In the genomic region with DNA sequence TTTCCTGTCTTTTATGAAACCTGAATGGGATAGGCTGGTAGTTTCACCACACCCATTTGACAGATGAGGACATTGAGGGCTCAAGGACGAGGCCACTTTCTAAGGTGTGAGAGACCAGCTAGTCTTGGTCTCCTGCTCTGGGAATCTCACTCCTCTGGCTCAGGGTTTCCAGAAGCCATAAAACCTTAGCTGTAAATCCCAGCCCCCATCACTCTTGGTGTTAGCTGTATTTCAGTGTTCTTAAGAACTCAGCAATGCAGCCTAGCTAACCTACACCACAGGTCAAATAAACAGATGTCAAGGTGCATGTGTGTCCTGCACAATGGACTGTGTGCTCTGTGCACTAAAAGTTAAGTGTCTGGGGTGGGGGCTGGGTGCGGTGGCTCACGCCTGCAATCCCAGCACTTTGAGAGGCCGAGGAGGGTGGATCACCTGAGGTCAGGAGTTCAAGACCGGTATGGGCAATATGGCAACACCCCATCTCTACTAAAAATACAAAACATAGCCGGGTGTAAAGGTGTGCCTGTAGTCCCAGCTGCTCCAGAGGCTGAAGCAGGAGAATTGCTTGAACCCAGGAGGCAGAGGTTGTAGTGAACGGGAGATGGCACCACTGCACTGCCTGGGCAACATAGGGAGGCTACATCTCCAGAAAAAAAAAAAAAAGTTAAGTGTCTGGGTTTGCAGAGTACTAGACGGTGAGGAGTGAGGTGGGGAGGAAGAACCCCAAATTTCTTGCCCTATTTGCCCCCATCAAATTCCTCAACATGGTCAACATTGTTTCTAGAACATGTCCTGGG, we compare ENCODE assay signal across 11 cellular contexts. TPM values are rescaled to one million over a fixed set of nuclear protein-coding genes. Genes with fewer than 3 reads are reported as not detected.
DNase-seq lines count a peak whose midpoint lies in the region; ATAC-seq, FAIRE-seq and TF ChIP-seq lines count a peak whose summit lies in the region.
"Had no signal": no experiment of that assay in that cellular context is flagged by ENCODE, and none has a peak within 500 bp of the region (broad histone marks: within the 10 kb centered on the region; RNA-seq: fewer than 3 reads in every experiment).

No MANE protein-coding gene starts in this region.

- H3K9me3 Mint-ChIP-seq in HFFc6 = no peaks in the 10 kb centered on the region
- H3K9me3 Mint-ChIP-seq in astrocyte (ENCODE audit: unreplicated experiment) = peaks cover 21% of the 10 kb centered on the region
- H3K9me3 Mint-ChIP-seq: CD8-positive, alpha-beta T cell had no signal

- no peaks in the 10 kb centered on the region for H3K36me3 ChIP-seq in astrocyte (ENCODE audit: insufficient read depth, low read length)
- H3K36me3 ChIP-seq in kidney epithelial cell (ENCODE audit: control insufficient read depth, insufficient read depth, low read length) = no peaks in the 10 kb centered on the region

- H3K27me3 Mint-ChIP-seq in HFFc6 (ENCODE audit: insufficient read depth) = peaks cover 46% of the 10 kb centered on the region
- H3K27me3 Mint-ChIP-seq in astrocyte (ENCODE audit: low read depth, unreplicated experiment) = peaks cover 59% of the 10 kb centered on the region

- H3K9ac ChIP-seq in astrocyte (ENCODE audit: low read length) = no peak overlapping the region

- H4K20me1 ChIP-seq in astrocyte (ENCODE audit: insufficient read depth, low read length) = no peaks in the 10 kb centered on the region

- peaks cover 2% of the 10 kb centered on the region for H3K4me1 ChIP-seq in astrocyte (ENCODE audit: insufficient read depth, low read length)

- in situ Hi-C loops in ACHN (cut with HindIII; ENCODE audit: low pct_ligation_motif_present, low pct_unique_long_range_greater_than_20kb, low sequenced_read_pairs) = loop anchor here (25.0 kb wide), 1 partner anchor 118 kb away; the partner anchor contains the start of gene EPHB4

- ATAC-seq in Right ventricle myocardium inferior = no peak
- ATAC-seq: activated CD4-positive, alpha-beta T cell treated with anti-CD3 and anti-CD28 coated beads for 36 hours; CD8-positive, alpha-beta T cell had no signal

- H3K27ac ChIP-seq in astrocyte (ENCODE audit: low read depth, low read length) = no peak overlapping the region

- intact Hi-C loops in Right ventricle myocardium inferior (cut with DNase I) = no loop called here

- peak overlapping the region; percentile 46 for H3K4me2 ChIP-seq in astrocyte (ENCODE audit: low read length)

- peaks cover 36% of the 10 kb centered on the region for H3K27me3 ChIP-seq in astrocyte (ENCODE audit: insufficient read depth, low read length)
- peaks cover 39% of the 10 kb centered on the region for H3K27me3 ChIP-seq in kidney epithelial cell (ENCODE audit: control insufficient read depth, insufficient read depth, low read length)

- H3K36me3 Mint-ChIP-seq in HFFc6 (ENCODE audit: low read depth) (no peaks in the 10 kb centered on the region), astrocyte (ENCODE audit: low read depth, unreplicated experiment) (peaks cover 5% of the 10 kb centered on the region)

- no peak overlapping the region for H3K4me3 ChIP-seq in astrocyte (ENCODE audit: insufficient read depth, low read depth, low read length)
- no peak overlapping the region for H3K4me3 ChIP-seq in kidney epithelial cell (ENCODE audit: low read depth, low read length)

- no peaks in the 10 kb centered on the region; the same call in 1 of the 2 replicates for H3K4me1 Mint-ChIP-seq in HFFc6 (ENCODE audit: low read depth)
- no peaks in the 10 kb centered on the region for H3K4me1 Mint-ChIP-seq in astrocyte (ENCODE audit: low read depth, unreplicated experiment)

- H3K4me3 Mint-ChIP-seq in HFFc6 (no peak overlapping the region), astrocyte (ENCODE audit: unreplicated experiment) (peak overlapping the region; percentile 11)
- H3K4me3 Mint-ChIP-seq: activated CD4-positive, alpha-beta T cell treated with anti-CD3 and anti-CD28 coated beads for 36 hours; CD8-positive, alpha-beta T cell had no signal

- peak; percentile 74 for TF ChIP-seq CTCF in HFFc6 (IDR thresholded peaks at IDR 0.05)
- no peak for TF ChIP-seq CTCF in astrocyte (IDR thresholded peaks at IDR 0.05; ENCODE audit: insufficient read depth, low read depth, low read length)
- TF ChIP-seq CTCF in kidney epithelial cell (IDR thresholded peaks at IDR 0.05; ENCODE audit: insufficient read depth, low read length, poor library complexity, severe bottlenecking) = peak; percentile 39

- H3K9me3 ChIP-seq in astrocyte (ENCODE audit: insufficient read depth, low read depth, low read length) = peaks cover 5% of the 10 kb centered on the region

- no peak overlapping the region for H2AFZ ChIP-seq in astrocyte (ENCODE audit: low read depth, low read length)

- FAIRE-seq in astrocyte (lab: Jason Lieb, UNC) = no peak

- DNase-seq in ACHN (peak; percentile 65), HFFc6 (peak; percentile 48), astrocyte (ENCODE audit: low read depth) (peak; percentile 19), kidney epithelial cell (ENCODE audit: low read depth) (no peak), T-helper 1 cell (no peak), Right ventricle myocardium inferior (ENCODE audit: missing footprints) (no peak), mesenteric fat pad (ENCODE audit: low spot score) (no peak), NCI-H1694 (lab: John Stamatoyannopoulos, UW) (no peak)
- DNase-seq: activated CD4-positive, alpha-beta T cell treated with anti-CD3 and anti-CD28 coated beads for 36 hours; CD8-positive, alpha-beta T cell; retina had no signal

- H3K27ac Mint-ChIP-seq in HFFc6 (no peak overlapping the region), astrocyte (ENCODE audit: unreplicated experiment) (no peak overlapping the region)
- H3K27ac Mint-ChIP-seq: activated CD4-positive, alpha-beta T cell treated with anti-CD3 and anti-CD28 coated beads for 36 hours; CD8-positive, alpha-beta T cell had no signal

- H3K79me2 ChIP-seq in astrocyte (ENCODE audit: insufficient read depth, low read length) = no peaks in the 10 kb centered on the region

RNA-seq across cellular contexts. Expression of gene EPO, which starts 0.5 kb away (rescaled TPM):
- not detected for total RNA-seq in HFFc6 (2021; fragmentation: NEBNext Ultra II Directional; extraction: Animal tissue kit (Norgen Biotek cat#: 25700))
- total RNA-seq in astrocyte = not detected in 2 replicates
- total RNA-seq in kidney epithelial cell = not detected in 2 replicates
- total RNA-seq in Right ventricle myocardium inferior = not detected
- not detected for total RNA-seq in mesenteric fat pad
- total RNA-seq: activated CD4-positive, alpha-beta T cell treated with anti-CD3 and anti-CD28 coated beads for 36 hours; CD8-positive, alpha-beta T cell had no signal

RNA-seq across cellular contexts. Expression of gene ZAN, which starts 13.7 kb away (rescaled TPM):
- total RNA-seq in HFFc6 (2021; fragmentation: NEBNext Ultra II Directional; extraction: Animal tissue kit (Norgen Biotek cat#: 25700)) = not detected
- total RNA-seq in astrocyte (not detected in 2 replicates), kidney epithelial cell (not detected in 2 replicates), Right ventricle myocardium inferior (not detected), mesenteric fat pad (not detected)
- total RNA-seq: activated CD4-positive, alpha-beta T cell treated with anti-CD3 and anti-CD28 coated beads for 36 hours; CD8-positive, alpha-beta T cell had no signal

RNA-seq across cellular contexts. Expression of gene POP7, which starts 13.8 kb away (rescaled TPM):
- total RNA-seq in HFFc6 (2021; fragmentation: NEBNext Ultra II Directional; extraction: Animal tissue kit (Norgen Biotek cat#: 25700)) = 10 to 100 TPM; 30.2 to 42.2 (median 34.4) TPM
- 39.1 and 40.6 TPM in 2 replicates for total RNA-seq in astrocyte
- 46.1 and 52.8 TPM in 2 replicates for total RNA-seq in kidney epithelial cell
- 29.2 TPM for total RNA-seq in Right ventricle myocardium inferior
- 25.9 TPM for total RNA-seq in mesenteric fat pad

RNA-seq across cellular contexts. Expression of gene GIGYF1, which starts 25.7 kb away (rescaled TPM):
- total RNA-seq in HFFc6 (2021; fragmentation: NEBNext Ultra II Directional; extraction: Animal tissue kit (Norgen Biotek cat#: 25700)) = 10 to 100 TPM; 17.7 to 21.8 (median 19.2) TPM
- 21.3 and 23.2 TPM in 2 replicates for total RNA-seq in astrocyte
- total RNA-seq in kidney epithelial cell = 23.1 and 23.5 TPM in 2 replicates
- total RNA-seq in Right ventricle myocardium inferior = 25.4 TPM
- total RNA-seq in mesenteric fat pad = 31.9 TPM

RNA-seq across cellular contexts. Expression of gene GNB2, which starts 46.2 kb away (rescaled TPM):
- total RNA-seq in HFFc6 (2021; fragmentation: NEBNext Ultra II Directional; extraction: Animal tissue kit (Norgen Biotek cat#: 25700)) = 100 to 1,000 TPM; 301 to 369 (median 322) TPM
- total RNA-seq in astrocyte = 270 and 274 TPM in 2 replicates
- total RNA-seq in kidney epithelial cell = 330 and 391 TPM in 2 replicates
- total RNA-seq in Right ventricle myocardium inferior = 120 TPM
- total RNA-seq in mesenteric fat pad = 243 TPM

Comparison
In these comparisons a context has a peak if more than half of its experiments do, and no peak if none do; other contexts are left out.
1. DNase-seq: peak in ACHN (single experiment), HFFc6 (single experiment) and astrocyte (single experiment); none in kidney epithelial cell (single experiment), T-helper 1 cell (0 of 5), Right ventricle myocardium inferior (single experiment), mesenteric fat pad (single experiment) and NCI-H1694 (single experiment).